In genomic region chr14:102923201-102923919, GRCh38 we compare ENCODE assay signal across 10 cellular contexts. TPM values are rescaled to one million over a fixed set of nuclear protein-coding genes. Genes with fewer than 3 reads are reported as not detected.
A peak's percentile ranks its signal among the peaks of the same experiment; 100 is the strongest.
DNase-seq lines count a peak whose midpoint lies in the region; ATAC-seq, FAIRE-seq and TF ChIP-seq lines count a peak whose summit lies in the region.
"Had no signal": no experiment of that assay in that cellular context is flagged by ENCODE, and none has a peak within 500 bp of the region (broad histone marks: within the 10 kb centered on the region; RNA-seq: fewer than 3 reads in every experiment).

No MANE protein-coding gene starts in this region.

- no peak for TF ChIP-seq CTCF in fibroblast of villous mesenchyme (IDR thresholded peaks at IDR 0.05; ENCODE audit: insufficient read depth, low read depth, low read length)

- H3K27me3 ChIP-seq in small intestine (ENCODE audit: control insufficient read depth in 2 of 2, insufficient read depth in 2 of 2, low read length in 2 of 2), result peaks cover 0 to 6% of the 10 kb centered on the region in 2 donors

- no peaks in the 10 kb centered on the region for H3K9me3 ChIP-seq in small intestine (ENCODE audit: control insufficient read depth, low read depth)

- DNase-seq in NCI-H82 (lab: John Stamatoyannopoulos, UW) (peak; percentile 14), NCI-H82 treated with DMSO at 0.1 percent for 48 hours (lab: John Stamatoyannopoulos, UW; ENCODE audit: unreplicated experiment) (no peak), fibroblast of villous mesenchyme (ENCODE audit: low read depth) (no peak), small intestine (peak; percentile 48), caudate nucleus (lab: John Stamatoyannopoulos, UW) (no peak)
- DNase-seq: NCI-H345 had no signal

- H3K4me1 ChIP-seq in small intestine (ENCODE audit: control insufficient read depth in 2 of 2, insufficient read depth in 1 of 2, low read depth in 1 of 2, low read length in 1 of 2), result no peaks in the 10 kb centered on the region

- no peaks in the 10 kb centered on the region for H3K36me3 ChIP-seq in small intestine (ENCODE audit: control insufficient read depth in 2 of 2, insufficient read depth in 2 of 2, low read length in 2 of 2)

- 4 to 8% (median 6%) methylated on average over 45 to 53 of the region's 53 CpGs for WGBS in small intestine, 3 donors

- FAIRE-seq in small intestine (lab: Jason Lieb, UNC), result no peak
- FAIRE-seq: HTR-8/SVneo had no signal

- ATAC-seq in SK-N-SH treated with all-trans-retinoic acid at 6 μM for 48 hours (peak; percentile 13), GM21367 (IDR thresholded peaks at IDR 0.05; ENCODE audit: unreplicated experiment) (no peak), GM18870 (IDR thresholded peaks at IDR 0.05; ENCODE audit: unreplicated experiment) (no peak)

- H3K27ac ChIP-seq in small intestine (ENCODE audit: low read depth in 1 of 2, low read length in 1 of 2), result peak overlapping the region; percentile 70 to 94
- no peak overlapping the region for H3K27ac ChIP-seq in caudate nucleus (ENCODE audit: low read depth, low read length)

- peak overlapping the region; percentile 40 for H3K4me3 ChIP-seq in fibroblast of villous mesenchyme (ENCODE audit: low read depth, low read length)
- peak overlapping the region in 1 of 2 donors; percentile 73 for H3K4me3 ChIP-seq in small intestine (ENCODE audit: low read depth in 1 of 2, low read length in 2 of 2)

TF ChIP-seq in SK-N-SH treated with all-trans-retinoic acid at 6 μM for 48 hours, 23 proteins besides CTCF, POLR2A, EP300 and RAD21:
- TF ChIP-seq ZFP3 (CRISPR knock-in tag; IDR thresholded peaks at IDR 0.05) (peak; percentile 98), SNAI2 (CRISPR knock-in tag; IDR thresholded peaks at IDR 0.05) (no peak), PATZ1 (CRISPR knock-in tag; IDR thresholded peaks at IDR 0.05; ENCODE audit: borderline replicate concordance) (no peak), TSHZ2 (CRISPR knock-in tag; IDR thresholded peaks at IDR 0.05) (no peak)

RNA-seq across cellular contexts. Expression of gene AMN, which starts 0.9 kb away (rescaled TPM):
- under 0.01 and 0.43 TPM in 2 replicates for total RNA-seq in fibroblast of villous mesenchyme
- 100 to 1,000 TPM in 2 of 3 donors, 10 to 100 TPM in 1; 71.0 to 443 (median 361) TPM for polyA plus RNA-seq in small intestine

Comparison
In these comparisons a context has a peak if more than half of its experiments do, and no peak if none do; other contexts are left out.
1. DNase-seq: peak in NCI-H82 (single experiment) and small intestine (single experiment); none in NCI-H82 treated with DMSO at 0.1 percent for 48 hours (single experiment), fibroblast of villous mesenchyme (single experiment) and caudate nucleus (0 of 61).